12 cellular contexts compared by ENCODE assay signal in the genomic region with DNA sequence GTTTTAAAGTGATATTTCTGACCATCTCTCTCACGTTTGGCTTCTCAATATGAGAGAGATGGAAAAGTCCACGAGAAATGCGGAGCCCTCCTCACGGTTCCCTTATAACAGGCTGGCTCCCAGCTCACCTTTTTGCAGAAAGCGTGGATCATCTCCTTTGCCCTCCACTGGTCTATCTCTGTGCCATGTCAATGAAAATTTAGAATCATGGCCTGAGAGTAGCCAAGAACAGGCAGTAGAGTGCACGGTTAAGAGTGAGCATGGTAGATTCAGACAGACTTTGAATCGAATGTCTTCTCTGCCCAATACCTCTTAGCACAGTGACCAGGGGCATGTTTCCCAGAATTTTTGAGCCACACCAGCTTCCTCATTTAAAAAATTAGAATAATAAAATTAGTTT. TPM values are rescaled to one million over a fixed set of nuclear protein-coding genes. Genes with fewer than 3 reads are reported as not detected.
DNase-seq lines count a peak whose midpoint lies in the region; ATAC-seq, FAIRE-seq and TF ChIP-seq lines count a peak whose summit lies in the region.
"Had no signal": no experiment of that assay in that cellular context is flagged by ENCODE, and none has a peak within 500 bp of the region (broad histone marks: within the 10 kb centered on the region; RNA-seq: fewer than 3 reads in every experiment).

No MANE protein-coding gene starts in this region.

- no peaks in the 10 kb centered on the region for H3K27me3 ChIP-seq in CD4-positive, alpha-beta T cell (ENCODE audit: control insufficient read depth, insufficient read depth, low read length)
- H3K27me3 ChIP-seq in parathyroid adenoma (ENCODE audit: control insufficient read depth, insufficient read depth, low read length), result no peaks in the 10 kb centered on the region
- H3K27me3 ChIP-seq: BLaER1 treated with 17β-estradiol and CSF1 and Interleukin-3, amounts not matched to agents 10 nM and 100 nM had no signal

- no peak for TF ChIP-seq CTCF in CD4-positive, alpha-beta T cell (IDR thresholded peaks at IDR 0.05)
- no peak for TF ChIP-seq CTCF in parathyroid adenoma (IDR thresholded peaks at IDR 0.05)

- H3K27ac Mint-ChIP-seq in CD4-positive, alpha-beta T cell, result peak overlapping the region; percentile 93
- peak overlapping the region; percentile 91 to 94 for H3K27ac Mint-ChIP-seq in effector memory CD8-positive, alpha-beta T cell
- H3K27ac Mint-ChIP-seq: memory B cell had no signal

- no peak for FAIRE-seq in frontal cortex (lab: Jason Lieb, UNC)

- H3K9ac ChIP-seq in parathyroid adenoma, result no peak overlapping the region

- H3K36me3 ChIP-seq in parathyroid adenoma (ENCODE audit: control insufficient read depth, insufficient read depth, low read length), result no peaks in the 10 kb centered on the region

- H3K9me3 Mint-ChIP-seq in CD4-positive, alpha-beta T cell, result peaks cover 3% of the 10 kb centered on the region
- H3K9me3 Mint-ChIP-seq in effector memory CD8-positive, alpha-beta T cell, result peaks cover 5 to 8% of the 10 kb centered on the region in 2 donors
- H3K9me3 Mint-ChIP-seq: memory B cell had no signal

- H2AFZ ChIP-seq in parathyroid adenoma, result no peak overlapping the region

- no peaks in the 10 kb centered on the region for H3K79me2 ChIP-seq in parathyroid adenoma

- intact Hi-C loops in CD4-positive, alpha-beta T cell (cut with DNase I, micrococcal nuclease), result loop anchor here (1.0 to 5.0 kb wide), 11 partner anchors 34 to 241 kb away; a partner anchor contains a TSS

- H3K27ac ChIP-seq in CD4-positive, alpha-beta T cell (ENCODE audit: low read depth, low read length), result peak overlapping the region; percentile 84
- H3K27ac ChIP-seq in parathyroid adenoma, result peak overlapping the region; percentile 63

- H3K36me3 Mint-ChIP-seq in CD4-positive, alpha-beta T cell (ENCODE audit: low read depth), result peaks cover 76% of the 10 kb centered on the region
- H3K36me3 Mint-ChIP-seq in effector memory CD8-positive, alpha-beta T cell (ENCODE audit: insufficient read depth), result peaks cover 41% of the 10 kb centered on the region
- H3K36me3 Mint-ChIP-seq: memory B cell had no signal

- no peak for ATAC-seq in CD4-positive, alpha-beta T cell (ENCODE audit: poor library complexity)
- ATAC-seq in effector memory CD8-positive, alpha-beta T cell (replicated peaks), result peak; percentile 25
- no peak for ATAC-seq in GM18870 (IDR thresholded peaks at IDR 0.05; ENCODE audit: unreplicated experiment)

- H3K27me3 Mint-ChIP-seq in CD4-positive, alpha-beta T cell, result no peaks in the 10 kb centered on the region
- no peaks in the 10 kb centered on the region for H3K27me3 Mint-ChIP-seq in effector memory CD8-positive, alpha-beta T cell

- POLR2A ChIA-PET in CD4-positive, alpha-beta T cell (lab: Charles Lee), result interaction anchor here (0.7 to 12.2 kb wide), 29 partner anchors 12 to 240 kb away, joined by 3 to 499 read pairs (median 12); a partner anchor contains a TSS

- no peaks in the 10 kb centered on the region for H3K9me3 ChIP-seq in CD4-positive, alpha-beta T cell (ENCODE audit: control insufficient read depth, low read length)
- no peaks in the 10 kb centered on the region for H3K9me3 ChIP-seq in parathyroid adenoma (ENCODE audit: control insufficient read depth, low read length)

- H3K4me2 ChIP-seq in parathyroid adenoma (ENCODE audit: low read length), result peak overlapping the region; percentile 7

- H3K4me3 Mint-ChIP-seq in CD4-positive, alpha-beta T cell, result peak overlapping the region; percentile 100
- H3K4me3 Mint-ChIP-seq in effector memory CD8-positive, alpha-beta T cell, result peak overlapping the region; percentile 98
- H3K4me3 Mint-ChIP-seq: memory B cell had no signal

- peak in 5 of 10 experiments; percentile 31 to 54 (median 37) for DNase-seq in CD4-positive, alpha-beta T cell
- DNase-seq in Jurkat, Clone E6-1 (ENCODE audit: low read depth, low spot score), result no peak
- DNase-seq in effector memory CD8-positive, alpha-beta T cell, result no peak
- DNase-seq in NCI-H2081 (lab: John Stamatoyannopoulos, UW) (no peak), frontal cortex (ENCODE audit: low spot score in 2 of 2) (no peak), medulla oblongata (ENCODE audit: extremely low spot score) (no peak)
- DNase-seq: NCI-H2081 treated with DMSO at 0.1 percent for 48 hours, SHP77 had no signal

- no peaks in the 10 kb centered on the region for H3K4me1 ChIP-seq in parathyroid adenoma

- CTCF ChIA-PET in CD4-positive, alpha-beta T cell (lab: Charles Lee), result interaction anchor here (0.9 to 7.2 kb wide), 9 partner anchors 12 to 223 kb away, joined by 3 to 51 read pairs (median 5); a partner anchor contains a TSS

- H3K4me3 ChIP-seq in Jurkat, Clone E6-1 (ENCODE audit: low read length), result peak overlapping the region; percentile 73
- H3K4me3 ChIP-seq in parathyroid adenoma (ENCODE audit: low read depth, low read length), result peak overlapping the region; percentile 39

- H3K4me1 Mint-ChIP-seq in CD4-positive, alpha-beta T cell (ENCODE audit: low read depth), result peaks cover 48% of the 10 kb centered on the region
- H3K4me1 Mint-ChIP-seq in effector memory CD8-positive, alpha-beta T cell (ENCODE audit: low read depth in 2 of 2), result peaks cover 33 to 47% of the 10 kb centered on the region in 2 donors

RNA-seq across cellular contexts. Expression of a gene that starts 1.1 kb away (rescaled TPM):
- total RNA-seq in CD4-positive, alpha-beta T cell, result 10 to 100 TPM; 48.4 to 50.7 TPM
- polyA plus RNA-seq in Jurkat, Clone E6-1 (2012; ENCODE audit: insufficient read depth, insufficient read length), result 168 TPM
- 2.4 TPM for total RNA-seq in frontal cortex

RNA-seq across cellular contexts. Expression of a gene that starts 51.4 kb away (rescaled TPM):
- 10 to 100 TPM; 20.7 to 23.6 TPM for total RNA-seq in CD4-positive, alpha-beta T cell
- polyA plus RNA-seq in Jurkat, Clone E6-1 (2012; ENCODE audit: insufficient read depth, insufficient read length), result 168 TPM
- 9.0 TPM for total RNA-seq in frontal cortex

Comparison
In these comparisons a context has a peak if more than half of its experiments do, and no peak if none do; other contexts are left out.
1. RNA of a gene that starts 1.1 kb away (total RNA-seq): 48.4 to 50.7 TPM in CD4-positive, alpha-beta T cell; 2.4 TPM in frontal cortex (single experiment); every median in the first group is over 10 times any median in the second.